12 cellular contexts compared by ENCODE assay signal in genomic region chr9:4084440-4084818, GRCh38.
A peak's percentile ranks its signal among the peaks of the same experiment; 100 is the strongest.
DNase-seq lines count a peak whose midpoint lies in the region; ATAC-seq and TF ChIP-seq lines count a peak whose summit lies in the region.
"Had no signal": no experiment of that assay in that cellular context is flagged by ENCODE, and none has a peak within 500 bp of the region (broad histone marks: within the 10 kb centered on the region; RNA-seq: fewer than 3 reads in every experiment).

No MANE protein-coding gene starts in this region.

- H3K79me2 ChIP-seq in H9 (ENCODE audit: insufficient read depth, low read length) = no peaks in the 10 kb centered on the region

- no peak for TF ChIP-seq POLR2A in GM18505 (IDR thresholded peaks at IDR 0.05; ENCODE audit: borderline replicate concordance, extremely low read depth, insufficient read depth, insufficient read length)

- H3K27me3 Mint-ChIP-seq in H9 (ENCODE audit: low read depth) = peaks cover 1% of the 10 kb centered on the region; the same call in 1 of the 2 replicates
- H3K27me3 Mint-ChIP-seq in naive thymus-derived CD8-positive, alpha-beta T cell = peaks cover 0 to 5% (median 2%) of the 10 kb centered on the region in 5 donors

- H3K36me3 ChIP-seq in duodenal mucosa (ENCODE audit: control insufficient read depth in 1 of 2, insufficient read depth in 2 of 2, low read length in 2 of 2) (no peaks in the 10 kb centered on the region), rectal smooth muscle tissue (ENCODE audit: control insufficient read depth, insufficient read depth, low read length) (no peaks in the 10 kb centered on the region)

- no peak overlapping the region for H3K4me3 Mint-ChIP-seq in H9
- no peak overlapping the region for H3K4me3 Mint-ChIP-seq in naive thymus-derived CD8-positive, alpha-beta T cell

- no peak overlapping the region for H2AFZ ChIP-seq in H9 (ENCODE audit: low read length)

- H4K91ac ChIP-seq in H9 (ENCODE audit: insufficient read length, low read depth, low read length) = no peak overlapping the region

- H3K4me2 ChIP-seq in H9 (ENCODE audit: insufficient read depth, insufficient read length, low read length) = no peak overlapping the region
- H3K4me2 ChIP-seq: KMS-11 had no signal

- H3K4me1 Mint-ChIP-seq in H9 = peaks cover 10 to 11% of the 10 kb centered on the region in 2 experiments
- H3K4me1 Mint-ChIP-seq in naive thymus-derived CD8-positive, alpha-beta T cell = peaks cover 11 to 20% (median 13%) of the 10 kb centered on the region in 4 donors

- H3K4me1 ChIP-seq in H9 (ENCODE audit: insufficient read depth, low read length) = peaks cover 2% of the 10 kb centered on the region; the same call in 1 of the 2 replicates
- peaks cover 0 to 26% of the 10 kb centered on the region in 2 donors for H3K4me1 ChIP-seq in duodenal mucosa (ENCODE audit: control insufficient read depth in 1 of 2, insufficient read depth in 2 of 2, low read length in 2 of 2)
- peaks cover 9% of the 10 kb centered on the region for H3K4me1 ChIP-seq in rectal smooth muscle tissue (ENCODE audit: control insufficient read depth, insufficient read depth, low read length)

- intact Hi-C loops in left colon (cut with DNase I, micrococcal nuclease) = no loop called here

- no peaks in the 10 kb centered on the region for H3K23me2 ChIP-seq in H9 (ENCODE audit: insufficient read length, low read depth, low read length, poor library complexity, severe bottlenecking)

- peak overlapping the region in 2 of 3 experiments; percentile 58 to 93; a peak in 2 of 7 replicates for H3K27ac Mint-ChIP-seq in H9
- H3K27ac Mint-ChIP-seq in naive thymus-derived CD8-positive, alpha-beta T cell = peak overlapping the region in 3 of 10 donors; percentile 11 to 80 (median 23)

- DNase-seq in H9 (no peak), left colon (peak; percentile 13 to 57), NCI-H2029 treated with DMSO at 0.1 percent for 48 hours (lab: John Stamatoyannopoulos, UW) (no peak)
- no peak for DNase-seq in naive thymus-derived CD8-positive, alpha-beta T cell
- DNase-seq: activated T-cell treated with anti-CD3 and anti-CD28 coated beads, Interleukin-2, amount 50 U/mL, for 48 hours; AML-193; NCI-H2081 treated with DMSO at 0.1 percent for 48 hours had no signal

- WGBS in H9 (ENCODE audit: extremely low coverage, insufficient read length, low lambda C conversion rate) = no CpG with 5 or more reads among the region's 13 CpGs

- H3K4ac ChIP-seq in H9 (ENCODE audit: low read depth, low read length) = no peak overlapping the region

- H2AK5ac ChIP-seq in H9 (ENCODE audit: insufficient read length, low read length) = no peak overlapping the region

- no peak overlapping the region for H3K23ac ChIP-seq in H9 (ENCODE audit: insufficient read length, low read depth, low read length)

- no peak overlapping the region for H2BK5ac ChIP-seq in H9 (ENCODE audit: insufficient read length, low read length)

- POLR2A ChIA-PET in naive thymus-derived CD8-positive, alpha-beta T cell (lab: Charles Lee) = no interaction called here

- no peak overlapping the region for H2BK120ac ChIP-seq in H9 (ENCODE audit: low read depth, low read length, poor library complexity, severe bottlenecking)

- H3K9ac ChIP-seq in H9 (ENCODE audit: extremely low read depth, insufficient read length, low read length) (no peak overlapping the region), duodenal mucosa (ENCODE audit: low read depth in 1 of 2, low read length in 2 of 2) (no peak overlapping the region), rectal smooth muscle tissue (ENCODE audit: low read length) (no peak overlapping the region)
- H3K9ac ChIP-seq: KMS-11 had no signal

- no peak overlapping the region for H3K18ac ChIP-seq in H9 (ENCODE audit: insufficient read length, low read depth, low read length)

- ATAC-seq in left colon = peak; percentile 67
- no peak for ATAC-seq in GM18505 (IDR thresholded peaks at IDR 0.05; ENCODE audit: unreplicated experiment)
- no peak for ATAC-seq in HG03045 (IDR thresholded peaks at IDR 0.05; ENCODE audit: unreplicated experiment)
- ATAC-seq in naive thymus-derived CD8-positive, alpha-beta T cell = no peak

- no peak for TF ChIP-seq CTCF in H9 (conservative IDR thresholded peaks at IDR 0.05)

- H3K4me3 ChIP-seq in duodenal mucosa (ENCODE audit: low read depth in 1 of 2, low read length in 2 of 2) (peak overlapping the region; percentile 5 to 31), rectal smooth muscle tissue (ENCODE audit: low read length) (peak overlapping the region; percentile 10)

- H4K5ac ChIP-seq in H9 (ENCODE audit: insufficient read length, low read depth, low read length) = no peak overlapping the region

- no peak overlapping the region for H4K8ac ChIP-seq in H9 (replicated peaks; ENCODE audit: insufficient read length, low read depth, low read length)

- no peak overlapping the region; the same call in 1 of the 2 replicates for H3K14ac ChIP-seq in H9 (ENCODE audit: insufficient read depth, low read length)

- H3K27ac ChIP-seq in H9 (ENCODE audit: insufficient read length, low read depth, low read length) (no peak overlapping the region), duodenal mucosa (ENCODE audit: low read depth, low read length) (no peak overlapping the region), rectal smooth muscle tissue (ENCODE audit: low read depth, low read length) (peak overlapping the region; percentile 82)
- H3K27ac ChIP-seq: KMS-11 had no signal

- H2BK12ac ChIP-seq in H9 (ENCODE audit: insufficient read length, low read depth, low read length) = no peak overlapping the region

- H3K9me3 ChIP-seq in H9 (ENCODE audit: control insufficient read depth, low read depth, low read length) (no peaks in the 10 kb centered on the region), duodenal mucosa (ENCODE audit: control insufficient read depth in 1 of 2, low read length in 2 of 2) (no peaks in the 10 kb centered on the region)

- H3K56ac ChIP-seq in H9 (ENCODE audit: insufficient read length, low read depth, low read length) = no peak overlapping the region

- no peaks in the 10 kb centered on the region for H3K9me3 Mint-ChIP-seq in H9
- H3K9me3 Mint-ChIP-seq in naive thymus-derived CD8-positive, alpha-beta T cell = peaks cover 0 to 14% (median 0%) of the 10 kb centered on the region in 9 donors

- H3T11ph ChIP-seq in H9 (ENCODE audit: low read length) = no peak overlapping the region

- no peak overlapping the region for H2BK20ac ChIP-seq in H9 (ENCODE audit: low read depth, low read length, poor library complexity, severe bottlenecking)

- no peaks in the 10 kb centered on the region for H4K20me1 ChIP-seq in H9 (ENCODE audit: control insufficient read depth, insufficient read depth, insufficient read length)

- no peaks in the 10 kb centered on the region for H3K79me1 ChIP-seq in H9 (ENCODE audit: insufficient read depth, low read depth, low read length, poor library complexity, severe bottlenecking)

- H3K36me3 Mint-ChIP-seq in H9 (ENCODE audit: insufficient read depth in 1 of 3, low read depth in 3 of 3) = no peaks in the 10 kb centered on the region
- H3K36me3 Mint-ChIP-seq in naive thymus-derived CD8-positive, alpha-beta T cell = peaks cover 0 to 8% (median 0%) of the 10 kb centered on the region in 3 donors

- H3K27me3 ChIP-seq in H9 (ENCODE audit: insufficient read depth, low read length) (no peaks in the 10 kb centered on the region), duodenal mucosa (ENCODE audit: control insufficient read depth in 1 of 2, insufficient read depth in 2 of 2, low read length in 2 of 2) (no peaks in the 10 kb centered on the region), rectal smooth muscle tissue (ENCODE audit: control insufficient read depth, insufficient read depth, low read length) (no peaks in the 10 kb centered on the region)

- H2BK15ac ChIP-seq in H9 (ENCODE audit: low read depth, low read length) = no peak overlapping the region

Comparison
In these comparisons a context has a peak if more than half of its experiments do, and no peak if none do; other contexts are left out.
1. DNase-seq: peak in left colon (2 of 2); none in H9 (single experiment), NCI-H2029 treated with DMSO at 0.1 percent for 48 hours (single experiment) and naive thymus-derived CD8-positive, alpha-beta T cell (0 of 10).